ENCODE assay signal across 14 cellular contexts in genomic region chr18:36188912-36189311, GRCh38. TPM values are rescaled to one million over a fixed set of nuclear protein-coding genes. Genes with fewer than 3 reads are reported as not detected.
A peak's percentile ranks its signal among the peaks of the same experiment; 100 is the strongest.
DNase-seq lines count a peak whose midpoint lies in the region; ATAC-seq and TF ChIP-seq lines count a peak whose summit lies in the region.
"Had no signal": no experiment of that assay in that cellular context is flagged by ENCODE, and none has a peak within 500 bp of the region (broad histone marks: within the 10 kb centered on the region; RNA-seq: fewer than 3 reads in every experiment).

No MANE protein-coding gene starts in this region.

- H3K4me3 ChIP-seq in breast epithelium (no peak overlapping the region), RWPE2 (ENCODE audit: severe bottlenecking) (no peak overlapping the region), hepatocyte (no peak overlapping the region)
- H3K4me3 ChIP-seq: BLaER1, lung, sigmoid colon had no signal

- no peaks in the 10 kb centered on the region for H3K9me2 ChIP-seq in hepatocyte (replicated peaks; ENCODE audit: insufficient read depth)

- 68% methylated on average over 4 of the region's 4 CpGs for WGBS in hepatocyte (ENCODE audit: low lambda C conversion rate, missing lambda C conversion rate)

- H4K20me1 ChIP-seq in hepatocyte (ENCODE audit: insufficient read depth, poor library complexity, severe bottlenecking) = no peaks in the 10 kb centered on the region
- H4K20me1 ChIP-seq: BLaER1 had no signal

- H3K36me3 Mint-ChIP-seq in MCF 10A (ENCODE audit: insufficient read depth, unreplicated experiment) = peaks cover 36% of the 10 kb centered on the region
- H3K36me3 Mint-ChIP-seq in stimulated activated effector memory CD8-positive, alpha-beta T cell treated with anti-CD3 and anti-CD28 coated beads, Interleukin-12 subunit alpha, Interleukin-12 subunit beta, amount 100 ng/mL, for 72 hours = no peaks in the 10 kb centered on the region

- TSS peak; percentile 30 for BruUV-seq in MCF 10A (replicated peaks; lab: Mats Ljungman, UMichigan)

- H3K27ac ChIP-seq in breast epithelium (no peak overlapping the region), RWPE2 (ENCODE audit: poor library complexity, severe bottlenecking) (peak overlapping the region; percentile 60), hepatocyte (no peak overlapping the region)
- H3K27ac ChIP-seq: BLaER1, sigmoid colon had no signal

- no peaks in the 10 kb centered on the region for H3K9me3 Mint-ChIP-seq in MCF 10A (ENCODE audit: unreplicated experiment)
- H3K9me3 Mint-ChIP-seq in stimulated activated effector memory CD8-positive, alpha-beta T cell treated with anti-CD3 and anti-CD28 coated beads, Interleukin-12 subunit alpha, Interleukin-12 subunit beta, amount 100 ng/mL, for 72 hours = no peaks in the 10 kb centered on the region

- H3K36me3 ChIP-seq in breast epithelium = no peaks in the 10 kb centered on the region
- H3K36me3 ChIP-seq in RWPE2 (ENCODE audit: low read depth) = peaks cover 43% of the 10 kb centered on the region
- H3K36me3 ChIP-seq in hepatocyte (replicated peaks; ENCODE audit: insufficient read depth, low read depth) = no peaks in the 10 kb centered on the region
- H3K36me3 ChIP-seq: BLaER1, sigmoid colon had no signal

- H3K4me1 Mint-ChIP-seq in MCF 10A (ENCODE audit: insufficient read depth, unreplicated experiment) = peaks cover 34% of the 10 kb centered on the region
- peaks cover 19% of the 10 kb centered on the region for H3K4me1 Mint-ChIP-seq in stimulated activated effector memory CD8-positive, alpha-beta T cell treated with anti-CD3 and anti-CD28 coated beads, Interleukin-12 subunit alpha, Interleukin-12 subunit beta, amount 100 ng/mL, for 72 hours

- peak overlapping the region; percentile 99 for H3K4me2 ChIP-seq in hepatocyte
- H3K4me2 ChIP-seq: BLaER1 had no signal

- TF ChIP-seq CTCF in MCF 10A (IDR thresholded peaks at IDR 0.05; ENCODE audit: unreplicated experiment) (no peak), breast epithelium (IDR thresholded peaks at IDR 0.05) (no peak), RWPE2 (IDR thresholded peaks at IDR 0.05; ENCODE audit: poor library complexity, severe bottlenecking) (no peak), hepatocyte (IDR thresholded peaks at IDR 0.05; ENCODE audit: poor library complexity) (no peak)

- H3K9me3 ChIP-seq in breast epithelium (no peaks in the 10 kb centered on the region), RWPE2 (ENCODE audit: severe bottlenecking) (no peaks in the 10 kb centered on the region), hepatocyte (ENCODE audit: low read depth) (no peaks in the 10 kb centered on the region)
- H3K9me3 ChIP-seq: BLaER1, sigmoid colon had no signal

- intact Hi-C loops in MCF 10A (cut with micrococcal nuclease) = loop anchor here (2.0 kb wide), 1 partner anchor 26 kb away; no protein-coding TSS in a partner anchor
- intact Hi-C loops in breast epithelium (cut with DNase I; ENCODE audit: low total_unique reads) = no loop called here

- no peak overlapping the region for H2AFZ ChIP-seq in hepatocyte

- TF ChIP-seq POLR2A in breast epithelium (IDR thresholded peaks at IDR 0.05) = no peak

- H3K4me1 ChIP-seq in breast epithelium (no peaks in the 10 kb centered on the region), RWPE2 (ENCODE audit: insufficient read depth, poor library complexity, severe bottlenecking) (peaks cover 6% of the 10 kb centered on the region), hepatocyte (ENCODE audit: insufficient read depth) (peaks cover 5% of the 10 kb centered on the region)

- CTCF ChIA-PET in MCF 10A (lab: Yijun Ruan, JAX) = interaction anchor here (0.5 to 1.6 kb wide), 6 partner anchors 19 to 587 kb away, joined by 3 to 5 read pairs (median 4); no protein-coding TSS in a partner anchor

- DNase-seq in MCF 10A (ENCODE audit: unreplicated experiment) (peak; percentile 42), breast epithelium (ENCODE audit: low spot score in 2 of 2) (no peak), RWPE2 (ENCODE audit: low spot score) (no peak), hepatocyte (ENCODE audit: low spot score) (no peak), epidermal melanocyte (ENCODE audit: insufficient read length, low spot score) (no peak), NCI-H1694 (lab: John Stamatoyannopoulos, UW) (no peak), inferior parietal cortex (ENCODE audit: extremely low spot score) (no peak)
- no peak for DNase-seq in stimulated activated effector memory CD8-positive, alpha-beta T cell treated with anti-CD3 and anti-CD28 coated beads, Interleukin-12 subunit alpha, Interleukin-12 subunit beta, amount 100 ng/mL, for 72 hours (ENCODE audit: low spot score in 2 of 2)
- DNase-seq: Kasumi-1, NCI-H2171, Right ventricle myocardium superior, sigmoid colon had no signal

- no peak for ATAC-seq in RWPE2 (ENCODE audit: low read depth)
- ATAC-seq in stimulated activated effector memory CD8-positive, alpha-beta T cell treated with anti-CD3 and anti-CD28 coated beads, Interleukin-12 subunit alpha, Interleukin-12 subunit beta, amount 100 ng/mL, for 72 hours = no peak

- H3K27me3 ChIP-seq in breast epithelium = no peaks in the 10 kb centered on the region
- no peaks in the 10 kb centered on the region for H3K27me3 ChIP-seq in RWPE2 (ENCODE audit: insufficient read depth, poor library complexity, severe bottlenecking)
- H3K27me3 ChIP-seq in hepatocyte = no peaks in the 10 kb centered on the region
- H3K27me3 ChIP-seq: sigmoid colon had no signal

- H3K27ac Mint-ChIP-seq in MCF 10A (ENCODE audit: low read depth, unreplicated experiment) = peak overlapping the region; percentile 89
- H3K27ac Mint-ChIP-seq in stimulated activated effector memory CD8-positive, alpha-beta T cell treated with anti-CD3 and anti-CD28 coated beads, Interleukin-12 subunit alpha, Interleukin-12 subunit beta, amount 100 ng/mL, for 72 hours = no peak overlapping the region

- H3K79me2 ChIP-seq in hepatocyte = peaks cover 12% of the 10 kb centered on the region

- H3K4me3 Mint-ChIP-seq in MCF 10A (ENCODE audit: unreplicated experiment) = peak overlapping the region; percentile 96
- H3K4me3 Mint-ChIP-seq in stimulated activated effector memory CD8-positive, alpha-beta T cell treated with anti-CD3 and anti-CD28 coated beads, Interleukin-12 subunit alpha, Interleukin-12 subunit beta, amount 100 ng/mL, for 72 hours = peak overlapping the region; percentile 73

- POLR2A ChIA-PET in MCF 10A (lab: Yijun Ruan, JAX) = interaction anchor here (0.6 to 5.6 kb wide), 23 partner anchors 9 to 641 kb away, joined by 3 to 92 read pairs (median 4); partner anchors contain the start of genes ELP2 and SLC39A6

- no peaks in the 10 kb centered on the region for H3K27me3 Mint-ChIP-seq in MCF 10A (ENCODE audit: insufficient read depth, unreplicated experiment)

RNA-seq across cellular contexts. Expression of gene MOCOS, which starts 1.6 kb away (rescaled TPM):
- total RNA-seq in MCF 10A (2022) (69.1 and 81.1 TPM in 2 replicates), breast epithelium (1 to 10 TPM; 5.2 to 9.7 (median 9.1) TPM), hepatocyte (7.9 and 8.6 TPM in 2 replicates)
- polyA plus RNA-seq in hepatocyte = 3.1 and 6.0 TPM in 2 replicates

RNA-seq across cellular contexts. Expression of gene ELP2, which starts 59.2 kb away (rescaled TPM):
- total RNA-seq in MCF 10A (2022) (100 and 105 TPM in 2 replicates), breast epithelium (100 to 1,000 TPM in 2 of 3 donors, 10 to 100 TPM in 1; 66.9 to 165 (median 139) TPM), hepatocyte (63.8 and 80.3 TPM in 2 replicates)
- polyA plus RNA-seq in hepatocyte = 54.3 and 55.5 TPM in 2 replicates

RNA-seq across cellular contexts. Expression of gene SLC39A6, which starts 59.8 kb away (rescaled TPM):
- total RNA-seq in MCF 10A (2022) (49.7 and 53.5 TPM in 2 replicates), breast epithelium (100 to 1,000 TPM in 2 of 3 donors, 10 to 100 TPM in 1; 44.8 to 502 (median 235) TPM), hepatocyte (53.6 and 59.6 TPM in 2 replicates)
- 46.6 and 48.3 TPM in 2 replicates for polyA plus RNA-seq in hepatocyte
